ENCODE assay signal across 8 cellular contexts in genomic region chr5:151825445-151825844, GRCh38. TPM values are rescaled to one million over a fixed set of nuclear protein-coding genes. Genes with fewer than 3 reads are reported as not detected.
DNase-seq lines count a peak whose midpoint lies in the region; ATAC-seq and TF ChIP-seq lines count a peak whose summit lies in the region.

No MANE protein-coding gene starts in this region.

- no peak overlapping the region for H3K27ac ChIP-seq in adrenal gland
- no peak overlapping the region for H3K27ac ChIP-seq in heart left ventricle
- no peak overlapping the region for H3K27ac ChIP-seq in psoas muscle

- TF ChIP-seq POLR2A in adrenal gland (IDR thresholded peaks at IDR 0.05) (no peak), heart left ventricle (IDR thresholded peaks at IDR 0.05) (no peak)

- intact Hi-C loops in adrenal gland (cut with DNase I) (loop anchor here (5.0 to 10.0 kb wide), 3 partner anchors 319 to 679 kb away; no protein-coding TSS in a partner anchor), heart left ventricle (cut with DNase I) (loop anchor here (1.0 to 10.0 kb wide), 14 partner anchors 317 to 682 kb away; no protein-coding TSS in a partner anchor), psoas muscle (cut with DNase I) (loop anchor here (2.0 to 10.0 kb wide), 3 partner anchors 317 to 682 kb away; no protein-coding TSS in a partner anchor)

- H3K4me3 ChIP-seq in adrenal gland = no peak overlapping the region
- H3K4me3 ChIP-seq in heart left ventricle = no peak overlapping the region
- H3K4me3 ChIP-seq in psoas muscle = no peak overlapping the region

- H3K36me3 ChIP-seq in adrenal gland (replicated peaks in 1 of 2) = no peaks in the 10 kb centered on the region
- H3K36me3 ChIP-seq in heart left ventricle = no peaks in the 10 kb centered on the region
- H3K36me3 ChIP-seq in psoas muscle (ENCODE audit: insufficient read depth in 1 of 2, low read depth in 1 of 2) = peaks cover 2 to 16% of the 10 kb centered on the region in 2 donors

- H3K27me3 ChIP-seq in adrenal gland = no peaks in the 10 kb centered on the region
- H3K27me3 ChIP-seq in heart left ventricle = no peaks in the 10 kb centered on the region
- H3K27me3 ChIP-seq in psoas muscle (ENCODE audit: insufficient read depth in 3 of 3, low read length in 2 of 3) = no peaks in the 10 kb centered on the region

- TF ChIP-seq CTCF in adrenal gland (IDR thresholded peaks at IDR 0.05) (peak; percentile 75 to 88 (median 81)), heart left ventricle (IDR thresholded peaks at IDR 0.05) (peak; percentile 74 to 93 (median 88)), psoas muscle (IDR thresholded peaks at IDR 0.05) (peak; percentile 77)

- DNase-seq in CD1c-positive myeloid dendritic cell (ENCODE audit: extremely low spot score) (peak; percentile 59), NCI-H510A (lab: John Stamatoyannopoulos, UW) (peak; percentile 19), adrenal gland (peak; percentile 60 to 81 (median 62)), heart left ventricle (peak in 4 of 5 donors; percentile 44 to 72 (median 56)), psoas muscle (peak in 1 of 2 donors; percentile 46), NCI-H128 (lab: John Stamatoyannopoulos, UW; ENCODE audit: unreplicated experiment) (no peak)

- WGBS in adrenal gland, 4 donors = 19 to 42% (median 21%) methylated on average over 1 of the region's 1 CpG
- WGBS in heart left ventricle, 4 donors = 0 to 9% (median 5%) methylated on average over 1 of the region's 1 CpG
- WGBS in psoas muscle, 3 donors = 18 to 28% (median 24%) methylated on average over 1 of the region's 1 CpG

- ATAC-seq in GM18502 (IDR thresholded peaks at IDR 0.05; ENCODE audit: poor library complexity, unreplicated experiment) (peak; percentile 80), HG03097 (IDR thresholded peaks at IDR 0.05; ENCODE audit: low FRiP score, unreplicated experiment) (peak; percentile 67), heart left ventricle (peak; percentile 88 to 94 (median 90)), psoas muscle (peak; percentile 63 to 85 (median 74))

- no peaks in the 10 kb centered on the region for H3K9me3 ChIP-seq in adrenal gland (replicated peaks in 1 of 3)
- H3K9me3 ChIP-seq in heart left ventricle = no peaks in the 10 kb centered on the region
- no peaks in the 10 kb centered on the region for H3K9me3 ChIP-seq in psoas muscle

- H3K4me1 ChIP-seq in adrenal gland (replicated peaks in 1 of 2) = no peaks in the 10 kb centered on the region
- H3K4me1 ChIP-seq in heart left ventricle = peaks cover 0 to 17% (median 1%) of the 10 kb centered on the region in 12 donors
- no peaks in the 10 kb centered on the region for H3K4me1 ChIP-seq in psoas muscle

RNA-seq across cellular contexts. Expression of gene G3BP1, which starts 53.7 kb away (rescaled TPM):
- total RNA-seq in adrenal gland (100 to 1,000 TPM in 5 of 8 donors, 10 to 100 TPM in 3; 61.4 to 167 (median 135) TPM), heart left ventricle (100 to 1,000 TPM in 4 of 9 donors, 10 to 100 TPM in 5; 64.5 to 133 (median 98.1) TPM), psoas muscle (100 to 1,000 TPM; 132 to 230 (median 154) TPM)
- polyA plus RNA-seq in adrenal gland (10 to 100 TPM; 11.5 to 90.3 (median 13.0) TPM), heart left ventricle (10 to 100 TPM; 12.7 to 29.0 TPM), psoas muscle (100 to 1,000 TPM in 1 of 3 donors, 10 to 100 TPM in 2; 47.0 to 123 (median 58.2) TPM)
